20 cellular contexts compared by ENCODE assay signal in genomic region chr5:25688156-25688555, GRCh38.
DNase-seq lines count a peak whose midpoint lies in the region; ATAC-seq and TF ChIP-seq lines count a peak whose summit lies in the region.
"Had no signal": no experiment of that assay in that cellular context is flagged by ENCODE, and none has a peak within 500 bp of the region (broad histone marks: within the 10 kb centered on the region; RNA-seq: fewer than 3 reads in every experiment).

No MANE protein-coding gene starts in this region.

- H3K4me3 Mint-ChIP-seq in HFFc6: no peak overlapping the region
- H3K4me3 Mint-ChIP-seq: activated CD8-positive, alpha-beta T cell treated with anti-CD3 and anti-CD28 coated beads for 36 hours; activated T-cell treated with anti-CD3 and anti-CD28 coated beads, Interleukin-2, amount 50 U/mL, for 4 hours; naive B cell; WTC11 had no signal

- H3K27ac ChIP-seq in Karpas-422 (ENCODE audit: low read length): peak overlapping the region; percentile 44; the same call in 1 of the 2 replicates
- H3K27ac ChIP-seq in left lung: no peak overlapping the region
- H3K27ac ChIP-seq in gastroesophageal sphincter: no peak overlapping the region
- H3K27ac ChIP-seq: right lobe of liver, thoracic aorta had no signal

- peaks cover 20% of the 10 kb centered on the region for H3K9me3 Mint-ChIP-seq in HFFc6

- no peaks in the 10 kb centered on the region for H3K36me3 Mint-ChIP-seq in HFFc6 (ENCODE audit: low read depth)
- H3K36me3 Mint-ChIP-seq: naive B cell, WTC11 had no signal

- H3K4me2 ChIP-seq in Karpas-422 (ENCODE audit: low read depth, low read length, poor library complexity, severe bottlenecking): peak overlapping the region; percentile 43

- TF ChIP-seq POLR2A in gastroesophageal sphincter (IDR thresholded peaks at IDR 0.05): no peak

- TF ChIP-seq CTCF in GM13977 (IDR thresholded peaks at IDR 0.05; ENCODE audit: extremely low read depth, insufficient read depth, missing control alignments): no peak
- no peak for TF ChIP-seq CTCF in left lung (IDR thresholded peaks at IDR 0.05)
- TF ChIP-seq CTCF in HFFc6 (IDR thresholded peaks at IDR 0.05): no peak
- TF ChIP-seq CTCF in gastroesophageal sphincter (IDR thresholded peaks at IDR 0.05): no peak

- H3K9ac ChIP-seq in Karpas-422 (ENCODE audit: low read length): peak overlapping the region; percentile 19; the same call in 1 of the 2 replicates

- TF ChIP-seq EP300 in gastroesophageal sphincter (IDR thresholded peaks at IDR 0.05): no peak

- no peak overlapping the region for H3K27ac Mint-ChIP-seq in HFFc6
- H3K27ac Mint-ChIP-seq: activated CD8-positive, alpha-beta T cell treated with anti-CD3 and anti-CD28 coated beads for 36 hours; naive B cell; WTC11 had no signal

- 72 to 80% methylated on average over 3 of the region's 3 CpGs for WGBS in gastroesophageal sphincter (ENCODE audit: low coverage in 1 of 2), 2 donors

- DNase-seq in GM13977 (ENCODE audit: low spot score) (peak; percentile 1), Karpas-422 (peak; percentile 49), OCI-M1 (lab: John Stamatoyannopoulos, UW) (peak; percentile 75), left lung (no peak), HFFc6 (no peak)
- DNase-seq: activated CD8-positive, alpha-beta T cell treated with anti-CD3 and anti-CD28 coated beads for 36 hours; activated naive CD4-positive, alpha-beta T cell treated with anti-CD3 and anti-CD28 coated beads, Interleukin-2, amount 50 U/mL, for 16 hours; activated T-cell treated with anti-CD3 and anti-CD28 coated beads, Interleukin-2, amount 50 U/mL, for 4 hours; C1 segment of cervical spinal cord; erythroblast; foreskin melanocyte; GOT3; naive B cell; NCI-H1694 treated with DMSO at 0.1 percent for 48 hours; right lobe of liver had no signal

- intact Hi-C loops in left lung (cut with DNase I): no loop called here

- no peaks in the 10 kb centered on the region for H3K27me3 ChIP-seq in Karpas-422 (ENCODE audit: low read length)
- H3K27me3 ChIP-seq in left lung: no peaks in the 10 kb centered on the region
- H3K27me3 ChIP-seq in gastroesophageal sphincter: no peaks in the 10 kb centered on the region
- H3K27me3 ChIP-seq: right lobe of liver had no signal

- in situ Hi-C loops in GM13977 (cut with MboI; ENCODE audit: low pct_unique_long_range_greater_than_20kb, low sequenced_read_pairs, unreplicated experiment): no loop called here

- peak overlapping the region; percentile 64 for H2AFZ ChIP-seq in Karpas-422 (ENCODE audit: low read length)

- no peaks in the 10 kb centered on the region for H3K36me3 ChIP-seq in Karpas-422 (ENCODE audit: insufficient read depth, low read length)
- H3K36me3 ChIP-seq in left lung: no peaks in the 10 kb centered on the region
- H3K36me3 ChIP-seq in gastroesophageal sphincter: no peaks in the 10 kb centered on the region
- H3K36me3 ChIP-seq: right lobe of liver, thoracic aorta had no signal

- no peaks in the 10 kb centered on the region for H3K9me2 ChIP-seq in Karpas-422 (replicated peaks; ENCODE audit: insufficient read depth, low read length)

- peaks cover 14% of the 10 kb centered on the region for H3K4me1 ChIP-seq in Karpas-422 (ENCODE audit: low read length)
- no peaks in the 10 kb centered on the region for H3K4me1 ChIP-seq in left lung
- H3K4me1 ChIP-seq in gastroesophageal sphincter: no peaks in the 10 kb centered on the region
- H3K4me1 ChIP-seq: right lobe of liver had no signal

- H3K9me3 ChIP-seq in Karpas-422 (ENCODE audit: low read length) (peaks cover 7% of the 10 kb centered on the region), left lung (no peaks in the 10 kb centered on the region), gastroesophageal sphincter (no peaks in the 10 kb centered on the region)
- H3K9me3 ChIP-seq: thoracic aorta had no signal

- H3K79me2 ChIP-seq in Karpas-422 (ENCODE audit: low read length): no peaks in the 10 kb centered on the region

- peak overlapping the region; percentile 36; the same call in 1 of the 2 replicates for H3K4me3 ChIP-seq in Karpas-422 (ENCODE audit: low read length)
- no peak overlapping the region for H3K4me3 ChIP-seq in left lung
- no peak overlapping the region for H3K4me3 ChIP-seq in gastroesophageal sphincter
- H3K4me3 ChIP-seq: right lobe of liver, thoracic aorta had no signal

- peak; percentile 87 for ATAC-seq in HG02610 (IDR thresholded peaks at IDR 0.05; ENCODE audit: unreplicated experiment)
- ATAC-seq in HG03097 (IDR thresholded peaks at IDR 0.05; ENCODE audit: low FRiP score, unreplicated experiment): no peak
- ATAC-seq in left lung: no peak
- no peak for ATAC-seq in gastroesophageal sphincter
- ATAC-seq: activated CD8-positive, alpha-beta T cell treated with anti-CD3 and anti-CD28 coated beads for 36 hours; activated T-cell treated with anti-CD3 and anti-CD28 coated beads, Interleukin-2, amount 50 U/mL, for 4 hours; right lobe of liver; WTC11 had no signal

- H3K4me1 Mint-ChIP-seq in HFFc6 (ENCODE audit: low read depth): no peaks in the 10 kb centered on the region
- H3K4me1 Mint-ChIP-seq: naive B cell, WTC11 had no signal

- no peaks in the 10 kb centered on the region for H4K20me1 ChIP-seq in Karpas-422 (ENCODE audit: insufficient read depth, low read depth, low read length)

- H3K27me3 Mint-ChIP-seq in HFFc6 (ENCODE audit: insufficient read depth): no peaks in the 10 kb centered on the region
- H3K27me3 Mint-ChIP-seq: activated CD8-positive, alpha-beta T cell treated with anti-CD3 and anti-CD28 coated beads for 36 hours; naive B cell had no signal

Comparison
In these comparisons a context has a peak if more than half of its experiments do, and no peak if none do; other contexts are left out.
1. DNase-seq: peak in GM13977 (single experiment), Karpas-422 (single experiment) and OCI-M1 (single experiment); none in left lung (0 of 2) and HFFc6 (single experiment).